Comparison of ENCODE assay signal across 8 cellular contexts in genomic region chr2:38602136-38602731, GRCh38. TPM values are rescaled to one million over a fixed set of nuclear protein-coding genes. Genes with fewer than 3 reads are reported as not detected.
A peak's percentile ranks its signal among the peaks of the same experiment; 100 is the strongest.
DNase-seq lines count a peak whose midpoint lies in the region; ATAC-seq and TF ChIP-seq lines count a peak whose summit lies in the region.

No MANE protein-coding gene starts in this region.

- ATAC-seq in HG02610 (IDR thresholded peaks at IDR 0.05; ENCODE audit: unreplicated experiment) = peak; percentile 7

- peak overlapping the region; percentile 83 for H3K4me2 ChIP-seq in OCI-LY7 (ENCODE audit: low read length)

- CTCF ChIA-PET in OCI-LY7 (lab: Charles Lee; ENCODE audit: unreplicated experiment) = interaction anchor here (0.7 kb wide), 2 partner anchors 64 to 799 kb away, joined by 4 to 17 read pairs; partner anchors contain the start of gene GALM

- peaks cover 53% of the 10 kb centered on the region for H3K4me1 ChIP-seq in OCI-LY7 (ENCODE audit: insufficient read depth, low read length, poor library complexity, severe bottlenecking)
- peaks cover 43% of the 10 kb centered on the region for H3K4me1 ChIP-seq in cardiac muscle cell (ENCODE audit: low read depth)

- BruUV-seq in OCI-LY7 (replicated peaks; lab: Mats Ljungman, UMichigan) = no TSS peak

- peak overlapping the region; percentile 93 for H3K4me3 Mint-ChIP-seq in activated naive CD4-positive, alpha-beta T cell treated with anti-CD3 and anti-CD28 coated beads, Interleukin-2, amount 50 U/mL, for 24 hours

- peak overlapping the region; percentile 41 for H3K27ac ChIP-seq in OCI-LY7 (ENCODE audit: low read depth, low read length, poor library complexity, severe bottlenecking)
- peak overlapping the region; percentile 94 for H3K27ac ChIP-seq in cardiac muscle cell

- H3K4me1 Mint-ChIP-seq in activated naive CD4-positive, alpha-beta T cell treated with anti-CD3 and anti-CD28 coated beads, Interleukin-2, amount 50 U/mL, for 24 hours = peaks cover 48% of the 10 kb centered on the region

- H3K27ac Mint-ChIP-seq in activated naive CD4-positive, alpha-beta T cell treated with anti-CD3 and anti-CD28 coated beads, Interleukin-2, amount 50 U/mL, for 24 hours = peak overlapping the region; percentile 87

- H3K9me2 ChIP-seq in OCI-LY7 (ENCODE audit: insufficient read depth, low read length) = no peaks in the 10 kb centered on the region

- intact Hi-C loops in OCI-LY7 (cut with micrococcal nuclease; ENCODE audit: unreplicated experiment) (loop anchor here (2.0 to 5.0 kb wide), 3 partner anchors 65 to 520 kb away; partner anchors contain the start of genes ATL2 and SOS1), posterior cingulate gyrus (cut with DNase I) (loop anchor here (2.0 to 5.0 kb wide), 3 partner anchors 65 to 225 kb away; partner anchors contain the start of genes ATL2, GALM and SRSF7)

- peaks cover 8% of the 10 kb centered on the region for H3K36me3 Mint-ChIP-seq in activated naive CD4-positive, alpha-beta T cell treated with anti-CD3 and anti-CD28 coated beads, Interleukin-2, amount 50 U/mL, for 24 hours

- H3K36me3 ChIP-seq in OCI-LY7 (ENCODE audit: insufficient read depth, low read length) = no peaks in the 10 kb centered on the region
- H3K36me3 ChIP-seq in cardiac muscle cell = no peaks in the 10 kb centered on the region

- peaks cover 22% of the 10 kb centered on the region; the same call in 1 of the 2 replicates for H3K79me2 ChIP-seq in OCI-LY7 (ENCODE audit: insufficient read depth, low read depth, low read length)

- peak; percentile 64 for DNase-seq in GM10266 (ENCODE audit: extremely low spot score)
- DNase-seq in OCI-LY7 (ENCODE audit: low spot score) = peak; percentile 58
- DNase-seq in cardiac muscle cell (ENCODE audit: low read depth in 1 of 2, low spot score in 1 of 2) = peak in 1 of 2 donors; percentile 53
- DNase-seq in posterior cingulate gyrus = peak; percentile 17 to 91 (median 36)
- DNase-seq in Ammon's horn (ENCODE audit: low spot score) = no peak
- no peak for DNase-seq in HCEC 1CT

- H3K27me3 Mint-ChIP-seq in activated naive CD4-positive, alpha-beta T cell treated with anti-CD3 and anti-CD28 coated beads, Interleukin-2, amount 50 U/mL, for 24 hours = no peaks in the 10 kb centered on the region

- POLR2A ChIA-PET in OCI-LY7 (lab: Charles Lee) = interaction anchor here (0.6 to 3.4 kb wide), 12 partner anchors 12 to 223 kb away, joined by 3 to 13 read pairs (median 3); partner anchors contain the start of genes GALM and SRSF7

- no peaks in the 10 kb centered on the region for H3K9me3 Mint-ChIP-seq in activated naive CD4-positive, alpha-beta T cell treated with anti-CD3 and anti-CD28 coated beads, Interleukin-2, amount 50 U/mL, for 24 hours

- H4K20me1 ChIP-seq in OCI-LY7 (ENCODE audit: insufficient read depth, low read length) = peaks cover 8% of the 10 kb centered on the region; the same call in 1 of the 2 replicates

- TF ChIP-seq CTCF in GM10266 (IDR thresholded peaks at IDR 0.05; ENCODE audit: control insufficient read depth, insufficient read depth, low read depth, missing control alignments) (no peak), OCI-LY7 (conservative IDR thresholded peaks at IDR 0.05; ENCODE audit: low read length) (no peak), cardiac muscle cell (IDR thresholded peaks at IDR 0.05; ENCODE audit: low read depth, low read length) (no peak)

- H3K9me3 ChIP-seq in OCI-LY7 (ENCODE audit: low read length) (no peaks in the 10 kb centered on the region), cardiac muscle cell (ENCODE audit: low read depth) (no peaks in the 10 kb centered on the region)

- H3K4me3 ChIP-seq in OCI-LY7 (ENCODE audit: low read depth, low read length, poor library complexity, severe bottlenecking) (peak overlapping the region; percentile 81), cardiac muscle cell (peak overlapping the region; percentile 77)

- peak overlapping the region; percentile 90 for H2AFZ ChIP-seq in OCI-LY7 (ENCODE audit: low read length)

- no peaks in the 10 kb centered on the region for H3K27me3 ChIP-seq in cardiac muscle cell

RNA-seq across cellular contexts. Expression of gene HNRNPLL, which starts 0.5 kb away (rescaled TPM):
- 7.2 and 7.6 TPM in 2 replicates for total RNA-seq in OCI-LY7 (2014; rRNA removed; shearing (Covaris generic))
- total RNA-seq in OCI-LY7 (2022) (47.2 and 47.9 TPM in 2 replicates), cardiac muscle cell (51.3 and 76.2 TPM in 2 replicates)
- 65.4 and 80.2 TPM in 2 replicates for polyA plus RNA-seq in cardiac muscle cell

Comparison
In these comparisons a context has a peak if more than half of its experiments do, and no peak if none do; other contexts are left out.
1. DNase-seq: peak in GM10266 (single experiment), OCI-LY7 (single experiment) and posterior cingulate gyrus (10 of 10); none in Ammon's horn (single experiment) and HCEC 1CT (single experiment).